Comparison of ENCODE assay signal across 18 cellular contexts in the genomic region with DNA sequence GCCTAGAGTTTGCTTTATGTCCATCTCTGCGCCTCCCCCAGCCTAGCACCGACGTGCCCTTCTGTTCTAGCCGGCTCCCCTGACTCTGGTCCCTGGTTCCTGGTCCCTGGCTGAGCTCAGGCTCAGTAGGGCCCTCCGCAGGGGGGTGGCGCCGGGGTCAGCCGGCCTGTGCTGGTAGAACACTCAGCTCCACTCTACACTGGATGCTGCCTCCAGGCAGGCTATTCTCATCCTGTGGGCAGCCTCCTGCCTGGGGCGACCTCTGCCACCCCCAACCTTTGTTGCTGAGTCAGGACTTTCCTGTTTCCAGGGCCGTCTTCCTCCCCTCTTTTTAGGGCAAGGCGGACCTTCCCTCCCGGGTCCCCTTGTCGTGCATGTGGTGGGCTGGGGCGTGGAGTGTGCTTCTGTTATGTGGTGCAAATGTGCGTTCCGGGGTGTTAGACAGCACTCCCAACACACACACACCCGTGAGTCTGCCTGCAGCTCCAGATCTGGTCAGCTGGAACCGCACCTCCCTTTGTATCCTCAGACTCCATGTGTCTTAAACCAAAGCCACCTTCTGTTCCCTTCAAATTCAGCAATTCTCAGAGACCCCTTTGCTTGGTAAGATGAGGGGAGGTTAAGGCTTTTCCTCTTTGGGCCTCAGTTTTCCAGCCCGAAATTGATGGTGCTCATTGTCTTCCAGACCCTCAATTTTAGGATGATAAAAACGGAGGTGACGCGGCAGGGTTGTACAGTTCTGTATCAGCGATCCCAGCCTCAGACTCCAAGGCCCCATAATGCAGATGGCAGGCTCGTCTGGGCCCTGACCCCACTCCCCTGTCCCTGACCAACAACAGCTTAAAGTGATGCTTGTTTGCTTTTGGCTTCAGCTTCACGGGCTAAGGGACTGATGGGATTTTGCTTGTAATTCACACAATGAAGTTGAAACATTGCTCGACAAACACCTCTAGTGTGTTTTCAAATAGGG.
"Had no signal": no experiment of that assay in that cellular context is flagged by ENCODE, and none has a peak within 500 bp of the region (broad histone marks: within the 10 kb centered on the region; RNA-seq: fewer than 3 reads in every experiment).

No MANE protein-coding gene starts in this region.

- H3K27ac Mint-ChIP-seq: activated CD4-positive, alpha-beta T cell treated with anti-CD3 and anti-CD28 coated beads, Interleukin-2, amount 10 ng/mL, durations not matched to agents 7 days and 5 days; activated CD8-positive, alpha-beta T cell treated with anti-CD3 and anti-CD28 coated beads, Interleukin-2, amount 10 ng/mL, durations not matched to agents 7 days and 5 days; activated naive CD4-positive, alpha-beta T cell treated with anti-CD3 and anti-CD28 coated beads, Interleukin-2, amount 50 U/mL, for 24 hours; nephron progenitor cell had no signal

- DNase-seq: activated CD4-positive, alpha-beta T cell treated with anti-CD3 and anti-CD28 coated beads, Interleukin-2, amount 10 ng/mL, durations not matched to agents 7 days and 5 days; activated CD8-positive, alpha-beta T cell treated with anti-CD3 and anti-CD28 coated beads, Interleukin-2, amount 10 ng/mL, durations not matched to agents 7 days and 5 days; activated effector memory CD4-positive, alpha-beta T cell treated with Interleukin-2 at 50 U/mL for 16 hours; activated T-cell treated with anti-CD3 and anti-CD28 coated beads, Interleukin-2, amount 50 U/mL, for 48 hours; adrenal gland; dermis blood vessel endothelial cell; effector memory CD4-positive, alpha-beta T cell; esophagus squamous epithelium; nephron progenitor cell; stimulated activated CD4-positive, alpha-beta T cell treated with anti-CD3 and anti-CD28 coated beads, Interleukin-12 subunit alpha, Interleukin-12 subunit beta, amount 100 ng/mL, for 4 hours; stimulated activated CD4-positive, alpha-beta T cell treated with anti-CD3 and anti-CD28 coated beads, Interleukin-1b, Interleukin-23, amount 100 ng/mL, for 48 hours; stimulated activated CD8-positive, alpha-beta memory T cell treated with anti-CD3 and anti-CD28 coated beads, Interleukin-4, amount 100 ng/mL, for 48 hours; stimulated activated naive CD4-positive, alpha-beta T cell; T1000; tibial artery had no signal

- H3K27ac ChIP-seq: adrenal gland, cardiac muscle cell, esophagus squamous epithelium, tibial artery had no signal

- H3K4me1 Mint-ChIP-seq: activated CD4-positive, alpha-beta T cell treated with anti-CD3 and anti-CD28 coated beads, Interleukin-2, amount 10 ng/mL, durations not matched to agents 7 days and 5 days; activated naive CD4-positive, alpha-beta T cell treated with anti-CD3 and anti-CD28 coated beads, Interleukin-2, amount 50 U/mL, for 24 hours had no signal

- ATAC-seq: activated CD8-positive, alpha-beta T cell treated with anti-CD3 and anti-CD28 coated beads, Interleukin-2, amount 10 ng/mL, durations not matched to agents 7 days and 5 days had no signal

- H3K4me3 Mint-ChIP-seq: activated CD4-positive, alpha-beta T cell treated with anti-CD3 and anti-CD28 coated beads, Interleukin-2, amount 10 ng/mL, durations not matched to agents 7 days and 5 days; activated CD8-positive, alpha-beta T cell treated with anti-CD3 and anti-CD28 coated beads, Interleukin-2, amount 10 ng/mL, durations not matched to agents 7 days and 5 days; activated naive CD4-positive, alpha-beta T cell treated with anti-CD3 and anti-CD28 coated beads, Interleukin-2, amount 50 U/mL, for 24 hours had no signal

- H3K36me3 ChIP-seq: adrenal gland, cardiac muscle cell, esophagus squamous epithelium, tibial artery had no signal

- H3K4me3 ChIP-seq: adrenal gland, cardiac muscle cell, esophagus squamous epithelium, lung, tibial artery had no signal

- H3K27me3 Mint-ChIP-seq: activated CD4-positive, alpha-beta T cell treated with anti-CD3 and anti-CD28 coated beads, Interleukin-2, amount 10 ng/mL, durations not matched to agents 7 days and 5 days had no signal

- H3K27me3 ChIP-seq: adrenal gland, cardiac muscle cell had no signal

- H3K9me3 Mint-ChIP-seq: activated CD4-positive, alpha-beta T cell treated with anti-CD3 and anti-CD28 coated beads, Interleukin-2, amount 10 ng/mL, durations not matched to agents 7 days and 5 days; activated naive CD4-positive, alpha-beta T cell treated with anti-CD3 and anti-CD28 coated beads, Interleukin-2, amount 50 U/mL, for 24 hours; nephron progenitor cell had no signal

- H3K9me3 ChIP-seq: adrenal gland, esophagus squamous epithelium, tibial artery had no signal

- H3K4me1 ChIP-seq: adrenal gland, esophagus squamous epithelium had no signal

- H3K36me3 Mint-ChIP-seq: activated naive CD4-positive, alpha-beta T cell treated with anti-CD3 and anti-CD28 coated beads, Interleukin-2, amount 50 U/mL, for 24 hours had no signal
